In the genomic region with DNA sequence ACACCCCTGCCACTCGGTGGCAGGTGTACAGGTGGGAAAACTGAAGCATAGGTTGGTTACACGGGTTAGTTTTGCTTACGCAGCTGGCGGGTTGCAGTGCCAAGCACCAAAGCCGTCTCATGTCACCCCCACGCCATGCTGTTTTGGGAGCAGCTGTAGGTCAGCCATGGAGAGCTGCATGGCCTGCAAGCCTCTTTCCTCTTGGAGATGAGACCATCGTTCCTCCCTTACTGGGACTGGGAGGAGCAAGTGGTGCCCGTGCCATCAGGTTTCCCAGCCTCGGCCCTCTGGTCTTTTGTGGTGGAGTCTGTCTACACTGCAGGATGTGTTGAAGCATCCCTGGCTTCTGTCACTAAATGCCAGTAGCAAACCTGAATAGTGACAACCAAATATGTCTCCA, we compare ENCODE assay signal across 14 cellular contexts. TPM values are rescaled to one million over a fixed set of nuclear protein-coding genes. Genes with fewer than 3 reads are reported as not detected.
DNase-seq lines count a peak whose midpoint lies in the region; ATAC-seq and TF ChIP-seq lines count a peak whose summit lies in the region.
"Had no signal": no experiment of that assay in that cellular context is flagged by ENCODE, and none has a peak within 500 bp of the region (broad histone marks: within the 10 kb centered on the region; RNA-seq: fewer than 3 reads in every experiment).

No MANE protein-coding gene starts in this region.

- no peaks in the 10 kb centered on the region for H3K27me3 ChIP-seq in right atrium auricular region
- no peaks in the 10 kb centered on the region for H3K27me3 ChIP-seq in foreskin keratinocyte
- H3K27me3 ChIP-seq in PC-9 (ENCODE audit: insufficient read depth, low read depth), result peaks cover 50% of the 10 kb centered on the region
- H3K27me3 ChIP-seq: BE2C had no signal

- H3F3A ChIP-seq in PC-9 (ENCODE audit: insufficient read depth, low read depth), result no peaks in the 10 kb centered on the region

- H3K27ac ChIP-seq in right atrium auricular region (no peak overlapping the region), foreskin keratinocyte (peak overlapping the region; percentile 97), temporal lobe (ENCODE audit: low read depth, low read length) (peak overlapping the region; percentile 78), PC-9 (no peak overlapping the region)
- H3K27ac ChIP-seq: C4-2B had no signal

- CTCF ChIA-PET in PC-9 (lab: Charles Lee), result no interaction called here

- DNase-seq in Right ventricle myocardium inferior (ENCODE audit: missing footprints) (peak; percentile 32), right atrium auricular region (ENCODE audit: low spot score) (no peak), NCI-H2196 treated with DMSO at 0.1 percent for 48 hours (lab: John Stamatoyannopoulos, UW; ENCODE audit: unreplicated experiment) (peak; percentile 18), foreskin keratinocyte (no peak), PC-9 (no peak)
- DNase-seq in effector memory CD8-positive, alpha-beta T cell, result no peak
- DNase-seq: BE2C; CD4-positive, alpha-beta memory T cell; GDM1; GOT3; H9 had no signal

- no peaks in the 10 kb centered on the region for H3K9me2 ChIP-seq in PC-9 (ENCODE audit: insufficient read depth)

- no TSS peak for BruUV-seq in PC-9 (replicated peaks; lab: Mats Ljungman, UMichigan)

- no peaks in the 10 kb centered on the region for H3K4me1 ChIP-seq in right atrium auricular region
- H3K4me1 ChIP-seq in foreskin keratinocyte, result peaks cover 20% of the 10 kb centered on the region
- no peaks in the 10 kb centered on the region for H3K4me1 ChIP-seq in PC-9 (replicated peaks; ENCODE audit: insufficient read depth)
- H3K4me1 ChIP-seq: BE2C had no signal

- H3K4me3 ChIP-seq in right atrium auricular region, result no peak overlapping the region
- no peak overlapping the region for H3K4me3 ChIP-seq in PC-9

- H3K4me3 Mint-ChIP-seq in effector memory CD8-positive, alpha-beta T cell, result no peak overlapping the region
- H3K4me3 Mint-ChIP-seq: CD4-positive, alpha-beta memory T cell; H9 had no signal

- intact Hi-C loops in Right ventricle myocardium inferior (cut with DNase I) (no loop called here), PC-9 (cut with micrococcal nuclease; ENCODE audit: unreplicated experiment) (no loop called here)

- POLR2A ChIA-PET in PC-9 (lab: Charles Lee; ENCODE audit: unreplicated experiment), result no interaction called here

- no peaks in the 10 kb centered on the region for H3K9me3 Mint-ChIP-seq in effector memory CD8-positive, alpha-beta T cell
- H3K9me3 Mint-ChIP-seq: CD4-positive, alpha-beta memory T cell; H9 had no signal

- ATAC-seq in Right ventricle myocardium inferior, result no peak
- ATAC-seq in foreskin keratinocyte, result no peak
- ATAC-seq in effector memory CD8-positive, alpha-beta T cell (replicated peaks), result no peak
- ATAC-seq: HepG2 had no signal

- TF ChIP-seq CTCF in right atrium auricular region (IDR thresholded peaks at IDR 0.05) (no peak), foreskin keratinocyte (conservative IDR thresholded peaks at IDR 0.05) (no peak), PC-9 (conservative IDR thresholded peaks at IDR 0.05) (no peak)

- H3K4me2 ChIP-seq in PC-9, result no peak overlapping the region

- H3K9me3 ChIP-seq in right atrium auricular region (no peaks in the 10 kb centered on the region), PC-9 (ENCODE audit: insufficient read depth, low read depth) (no peaks in the 10 kb centered on the region)
- H3K9me3 ChIP-seq: BE2C had no signal

- H3K36me3 ChIP-seq in right atrium auricular region (no peaks in the 10 kb centered on the region), PC-9 (ENCODE audit: low read depth) (no peaks in the 10 kb centered on the region)
- H3K36me3 ChIP-seq: BE2C had no signal

- H3K27me3 Mint-ChIP-seq in effector memory CD8-positive, alpha-beta T cell, result peaks cover 0 to 29% of the 10 kb centered on the region in 2 donors

- no peak overlapping the region for H2AFZ ChIP-seq in PC-9

- no peaks in the 10 kb centered on the region for H3K36me3 Mint-ChIP-seq in effector memory CD8-positive, alpha-beta T cell (ENCODE audit: insufficient read depth)
- H3K36me3 Mint-ChIP-seq: CD4-positive, alpha-beta memory T cell had no signal

- no peak overlapping the region for H3K27ac Mint-ChIP-seq in effector memory CD8-positive, alpha-beta T cell
- H3K27ac Mint-ChIP-seq: CD4-positive, alpha-beta memory T cell had no signal

- H3K79me2 ChIP-seq in PC-9 (ENCODE audit: low read depth), result no peaks in the 10 kb centered on the region

- no peaks in the 10 kb centered on the region for H4K20me1 ChIP-seq in PC-9 (ENCODE audit: insufficient read depth)

- H3K4me1 Mint-ChIP-seq in effector memory CD8-positive, alpha-beta T cell (ENCODE audit: low read depth in 2 of 2), result no peaks in the 10 kb centered on the region
- H3K4me1 Mint-ChIP-seq: CD4-positive, alpha-beta memory T cell had no signal

RNA-seq across cellular contexts. Expression of a gene that starts 46.9 kb away (rescaled TPM):
- total RNA-seq in Right ventricle myocardium inferior, result not detected
- total RNA-seq in right atrium auricular region, result under 1 TPM; 0.04 to 0.08 TPM
- total RNA-seq in foreskin keratinocyte, result 13.0 and 13.4 TPM in 2 replicates
- polyA plus RNA-seq in foreskin keratinocyte, result 6.4 and 7.9 TPM in 2 replicates
- total RNA-seq in temporal lobe, result 21.9 TPM
- not detected in 2 replicates for total RNA-seq in PC-9 (2021)
- total RNA-seq: HepG2 had no signal
- polyA plus RNA-seq: CD4-positive, alpha-beta memory T cell; HepG2 had no signal

Comparison
In these comparisons a context has a peak if more than half of its experiments do, and no peak if none do; other contexts are left out.
1. DNase-seq: peak in Right ventricle myocardium inferior (single experiment) and NCI-H2196 treated with DMSO at 0.1 percent for 48 hours (single experiment); none in right atrium auricular region (single experiment), foreskin keratinocyte (0 of 2), effector memory CD8-positive, alpha-beta T cell (0 of 3) and PC-9 (0 of 2).
2. H3K27ac ChIP-seq: peak in foreskin keratinocyte (single experiment) and temporal lobe (single experiment); none in right atrium auricular region (0 of 2) and PC-9 (single experiment).
3. RNA of a gene that starts 46.9 kb away (total RNA-seq): 21.9 TPM in temporal lobe (single experiment) and 13.0 to 13.4 TPM in foreskin keratinocyte; 0.04 to 0.08 TPM in right atrium auricular region, not detected in Right ventricle myocardium inferior (single experiment) and not detected in PC-9; every median in the first group is over 10 times any median in the second.